ENCODE assay signal across 1 cellular context in genomic region chr1:84862810-84863251, GRCh38.
TF ChIP-seq lines count a peak whose summit lies in the region.

No MANE protein-coding gene starts in this region.

TF ChIP-seq in GM12878, 131 proteins besides CTCF, POLR2A, EP300 and RAD21 (continued from another document and continues in another):
- TF ChIP-seq USF1 (IDR thresholded peaks at IDR 0.05; ENCODE audit: borderline replicate concordance, extremely low read length, insufficient read depth, low read depth, low read length) (no peak), ZNF24 (IDR thresholded peaks at IDR 0.05) (no peak), STAT1 (conservative IDR thresholded peaks at IDR 0.05) (no peak), CHD1 (IDR thresholded peaks at IDR 0.05; ENCODE audit: low read depth, low read length) (no peak), RCOR1 (conservative IDR thresholded peaks at IDR 0.05; ENCODE audit: low read depth, low read length) (no peak), ZBED1 (IDR thresholded peaks at IDR 0.05; ENCODE audit: borderline replicate concordance) (peak; percentile 70; the same call in 1 of the 2 replicates), ZNF622 (IDR thresholded peaks at IDR 0.05) (no peak), CBX3 (IDR thresholded peaks at IDR 0.05; ENCODE audit: borderline replicate concordance, low read depth) (no peak), PBX3 (IDR thresholded peaks at IDR 0.05; ENCODE audit: insufficient replicate concordance, low read depth, low read length) (no peak), PAX8 (IDR thresholded peaks at IDR 0.05) (no peak), TCF7 (IDR thresholded peaks at IDR 0.05; ENCODE audit: borderline replicate concordance) (no peak), CEBPZ (IDR thresholded peaks at IDR 0.05; ENCODE audit: low read depth, low read length) (no peak), POU2F2 (IDR thresholded peaks at IDR 0.05; ENCODE audit: borderline replicate concordance, low read depth, low read length) (0 out of 3 replicates have a peak, but pooled peaks have one; percentile 24), TARDBP (IDR thresholded peaks at IDR 0.05; ENCODE audit: borderline replicate concordance) (no peak), ZNF217 (IDR thresholded peaks at IDR 0.05) (no peak), RAD51 (IDR thresholded peaks at IDR 0.05) (peak; percentile 38), SMAD1 (IDR thresholded peaks at IDR 0.05; ENCODE audit: low read depth, partially characterized antibody) (no peak), ATF2 (IDR thresholded peaks at IDR 0.05; ENCODE audit: low read length) (peak; percentile 57; the same call in 1 of the 2 replicates), ZBTB11 (CRISPR knock-in tag; IDR thresholded peaks at IDR 0.05) (no peak), IRF4 (IDR thresholded peaks at IDR 0.05; ENCODE audit: low read depth, low read length) (no peak), POLR2AphosphoS2 (IDR thresholded peaks at IDR 0.05; ENCODE audit: low read depth, low read length) (no peak), FOS (IDR thresholded peaks at IDR 0.05; ENCODE audit: borderline replicate concordance, extremely low read depth, insufficient read length) (no peak), MEF2B (IDR thresholded peaks at IDR 0.05; ENCODE audit: partially characterized antibody, poor library complexity, severe bottlenecking) (peak; percentile 92), IKZF2 (IDR thresholded peaks at IDR 0.05) (peak; percentile 86 to 88), KLF5 (IDR thresholded peaks at IDR 0.05; ENCODE audit: partially characterized antibody) (no peak), PML (IDR thresholded peaks at IDR 0.05; ENCODE audit: low read length) (0 out of 2 replicates have a peak, but pooled peaks have one; percentile 35), SREBF1 (IDR thresholded peaks at IDR 0.05; ENCODE audit: low read length) (no peak), FOXK2 (IDR thresholded peaks at IDR 0.05) (no peak), HDGF (IDR thresholded peaks at IDR 0.05) (0 out of 2 replicates have a peak, but pooled peaks have one; percentile 36), YBX1 (IDR thresholded peaks at IDR 0.05) (no peak)
- TF ChIP-seq, protein P1, sequence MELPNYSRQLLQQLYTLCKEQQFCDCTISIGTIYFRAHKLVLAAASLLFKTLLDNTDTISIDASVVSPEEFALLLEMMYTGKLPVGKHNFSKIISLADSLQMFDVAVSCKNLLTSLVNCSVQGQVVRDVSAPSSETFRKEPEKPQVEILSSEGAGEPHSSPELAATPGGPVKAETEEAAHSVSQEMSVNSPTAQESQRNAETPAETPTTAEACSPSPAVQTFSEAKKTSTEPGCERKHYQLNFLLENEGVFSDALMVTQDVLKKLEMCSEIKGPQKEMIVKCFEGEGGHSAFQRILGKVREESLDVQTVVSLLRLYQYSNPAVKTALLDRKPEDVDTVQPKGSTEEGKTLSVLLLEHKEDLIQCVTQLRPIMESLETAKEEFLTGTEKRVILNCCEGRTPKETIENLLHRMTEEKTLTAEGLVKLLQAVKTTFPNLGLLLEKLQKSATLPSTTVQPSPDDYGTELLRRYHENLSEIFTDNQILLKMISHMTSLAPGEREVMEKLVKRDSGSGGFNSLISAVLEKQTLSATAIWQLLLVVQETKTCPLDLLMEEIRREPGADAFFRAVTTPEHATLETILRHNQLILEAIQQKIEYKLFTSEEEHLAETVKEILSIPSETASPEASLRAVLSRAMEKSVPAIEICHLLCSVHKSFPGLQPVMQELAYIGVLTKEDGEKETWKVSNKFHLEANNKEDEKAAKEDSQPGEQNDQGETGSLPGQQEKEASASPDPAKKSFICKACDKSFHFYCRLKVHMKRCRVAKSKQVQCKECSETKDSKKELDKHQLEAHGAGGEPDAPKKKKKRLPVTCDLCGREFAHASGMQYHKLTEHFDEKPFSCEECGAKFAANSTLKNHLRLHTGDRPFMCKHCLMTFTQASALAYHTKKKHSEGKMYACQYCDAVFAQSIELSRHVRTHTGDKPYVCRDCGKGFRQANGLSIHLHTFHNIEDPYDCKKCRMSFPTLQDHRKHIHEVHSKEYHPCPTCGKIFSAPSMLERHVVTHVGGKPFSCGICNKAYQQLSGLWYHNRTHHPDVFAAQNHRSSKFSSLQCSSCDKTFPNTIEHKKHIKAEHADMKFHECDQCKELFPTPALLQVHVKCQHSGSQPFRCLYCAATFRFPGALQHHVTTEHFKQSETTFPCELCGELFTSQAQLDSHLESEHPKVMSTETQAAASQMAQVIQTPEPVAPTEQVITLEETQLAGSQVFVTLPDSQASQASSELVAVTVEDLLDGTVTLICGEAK (IDR thresholded peaks at IDR 0.05; ENCODE audit: borderline replicate concordance) = no peak
- TF ChIP-seq, protein P2, sequence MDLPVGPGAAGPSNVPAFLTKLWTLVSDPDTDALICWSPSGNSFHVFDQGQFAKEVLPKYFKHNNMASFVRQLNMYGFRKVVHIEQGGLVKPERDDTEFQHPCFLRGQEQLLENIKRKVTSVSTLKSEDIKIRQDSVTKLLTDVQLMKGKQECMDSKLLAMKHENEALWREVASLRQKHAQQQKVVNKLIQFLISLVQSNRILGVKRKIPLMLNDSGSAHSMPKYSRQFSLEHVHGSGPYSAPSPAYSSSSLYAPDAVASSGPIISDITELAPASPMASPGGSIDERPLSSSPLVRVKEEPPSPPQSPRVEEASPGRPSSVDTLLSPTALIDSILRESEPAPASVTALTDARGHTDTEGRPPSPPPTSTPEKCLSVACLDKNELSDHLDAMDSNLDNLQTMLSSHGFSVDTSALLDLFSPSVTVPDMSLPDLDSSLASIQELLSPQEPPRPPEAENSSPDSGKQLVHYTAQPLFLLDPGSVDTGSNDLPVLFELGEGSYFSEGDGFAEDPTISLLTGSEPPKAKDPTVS (IDR thresholded peaks at IDR 0.05; ENCODE audit: low read depth, low read length) = no peak
- TF ChIP-seq, protein P3, sequence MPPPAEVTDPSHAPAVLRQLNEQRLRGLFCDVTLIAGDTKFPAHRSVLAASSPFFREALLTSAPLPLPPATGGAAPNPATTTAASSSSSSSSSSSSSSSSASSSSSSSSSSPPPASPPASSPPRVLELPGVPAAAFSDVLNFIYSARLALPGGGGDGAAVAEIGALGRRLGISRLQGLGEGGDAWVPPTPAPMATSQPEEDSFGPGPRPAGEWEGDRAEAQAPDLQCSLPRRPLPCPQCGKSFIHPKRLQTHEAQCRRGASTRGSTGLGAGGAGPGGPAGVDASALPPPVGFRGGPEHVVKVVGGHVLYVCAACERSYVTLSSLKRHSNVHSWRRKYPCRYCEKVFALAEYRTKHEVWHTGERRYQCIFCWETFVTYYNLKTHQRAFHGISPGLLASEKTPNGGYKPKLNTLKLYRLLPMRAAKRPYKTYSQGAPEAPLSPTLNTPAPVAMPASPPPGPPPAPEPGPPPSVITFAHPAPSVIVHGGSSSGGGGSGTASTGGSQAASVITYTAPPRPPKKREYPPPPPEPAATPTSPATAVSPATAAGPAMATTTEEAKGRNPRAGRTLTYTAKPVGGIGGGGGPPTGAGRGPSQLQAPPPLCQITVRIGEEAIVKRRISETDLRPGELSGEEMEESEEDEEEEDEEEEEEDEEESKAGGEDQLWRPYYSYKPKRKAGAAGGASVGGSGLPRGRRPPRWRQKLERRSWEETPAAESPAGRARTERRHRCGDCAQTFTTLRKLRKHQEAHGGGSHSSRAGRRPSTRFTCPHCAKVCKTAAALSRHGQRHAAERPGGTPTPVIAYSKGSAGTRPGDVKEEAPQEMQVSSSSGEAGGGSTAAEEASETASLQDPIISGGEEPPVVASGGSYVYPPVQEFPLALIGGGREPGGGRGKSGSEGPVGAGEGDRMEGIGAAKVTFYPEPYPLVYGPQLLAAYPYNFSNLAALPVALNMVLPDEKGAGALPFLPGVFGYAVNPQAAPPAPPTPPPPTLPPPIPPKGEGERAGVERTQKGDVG (CRISPR knock-in tag; IDR thresholded peaks at IDR 0.05) = no peak
- TF ChIP-seq, protein P4, sequence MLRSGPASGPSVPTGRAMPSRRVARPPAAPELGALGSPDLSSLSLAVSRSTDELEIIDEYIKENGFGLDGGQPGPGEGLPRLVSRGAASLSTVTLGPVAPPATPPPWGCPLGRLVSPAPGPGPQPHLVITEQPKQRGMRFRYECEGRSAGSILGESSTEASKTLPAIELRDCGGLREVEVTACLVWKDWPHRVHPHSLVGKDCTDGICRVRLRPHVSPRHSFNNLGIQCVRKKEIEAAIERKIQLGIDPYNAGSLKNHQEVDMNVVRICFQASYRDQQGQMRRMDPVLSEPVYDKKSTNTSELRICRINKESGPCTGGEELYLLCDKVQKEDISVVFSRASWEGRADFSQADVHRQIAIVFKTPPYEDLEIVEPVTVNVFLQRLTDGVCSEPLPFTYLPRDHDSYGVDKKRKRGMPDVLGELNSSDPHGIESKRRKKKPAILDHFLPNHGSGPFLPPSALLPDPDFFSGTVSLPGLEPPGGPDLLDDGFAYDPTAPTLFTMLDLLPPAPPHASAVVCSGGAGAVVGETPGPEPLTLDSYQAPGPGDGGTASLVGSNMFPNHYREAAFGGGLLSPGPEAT (IDR thresholded peaks at IDR 0.05; ENCODE audit: low read depth) = peak; percentile 83; the same call in 1 of the 2 replicates
